ENCODE assay signal across 38 cellular contexts in the genomic region with DNA sequence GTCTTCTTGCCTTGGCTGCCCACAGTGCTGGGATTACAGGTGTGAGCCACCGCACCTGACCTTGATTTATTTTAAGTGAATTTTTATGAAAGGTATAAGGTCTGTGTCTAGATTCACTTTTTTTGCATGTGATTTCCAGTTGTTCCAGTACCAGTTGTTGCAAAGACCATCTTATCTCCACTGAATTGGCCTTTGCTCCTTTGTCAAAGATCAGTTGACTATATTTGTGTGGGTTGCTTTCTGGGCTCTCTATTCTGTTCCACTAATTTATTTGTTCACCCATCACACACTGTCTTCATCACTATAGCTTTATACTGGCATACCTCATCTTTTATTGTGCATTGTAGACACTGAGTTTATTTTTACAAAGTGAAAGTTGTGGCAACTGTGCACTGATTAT.
"Had no signal": no experiment of that assay in that cellular context is flagged by ENCODE, and none has a peak within 500 bp of the region (broad histone marks: within the 10 kb centered on the region; RNA-seq: fewer than 3 reads in every experiment).

No MANE protein-coding gene starts in this region.

- H3K4me1 ChIP-seq: ascending aorta had no signal

- FAIRE-seq: bronchial epithelial cell, TTC549 had no signal

- H3K9me3 ChIP-seq: ascending aorta had no signal

- H3K27ac ChIP-seq: ascending aorta, cardiac muscle cell, VCaP had no signal

- H3K27ac Mint-ChIP-seq: activated B cell treated with CpG ODN at 0.5 μM for 24 hours; activated CD4-positive, alpha-beta memory T cell treated with anti-CD3 and anti-CD28 coated beads, Interleukin-2, amount 10 ng/mL, durations not matched to agents 7 days and 5 days; activated CD4-positive, alpha-beta T cell treated with anti-CD3 and anti-CD28 coated beads, Interleukin-2, amount 10 ng/mL, durations not matched to agents 24 days and 14 days; activated CD8-positive, alpha-beta memory T cell treated with anti-CD3 and anti-CD28 coated beads, Interleukin-2, amount 10 ng/mL, durations not matched to agents 7 days and 5 days; activated CD8-positive, alpha-beta T cell treated with anti-CD3 and anti-CD28 coated beads, Interleukin-2, amount 10 ng/mL, durations not matched to agents 7 days and 5 days; activated naive CD4-positive, alpha-beta T cell treated with anti-CD3 and anti-CD28 coated beads, Interleukin-2, amount 10 ng/mL, durations not matched to agents 7 days and 5 days; activated naive CD4-positive, alpha-beta T cell treated with anti-CD3 and anti-CD28 coated beads, Interleukin-2, amount 50 U/mL, for 24 hours; activated naive CD8-positive, alpha-beta T cell; activated naive CD8-positive, alpha-beta T cell treated with anti-CD3 and anti-CD28 coated beads, Interleukin-2, amount 10 ng/mL, durations not matched to agents 7 days and 5 days; activated naive CD8-positive, alpha-beta T cell treated with anti-CD3 and anti-CD28 coated beads, Interleukin-2, amount 50 U/mL, for 24 hours; activated T-cell treated with anti-CD3 and anti-CD28 coated beads, Interleukin-2, amount 50 U/mL, for 24 hours; activated T-helper 2 cell treated with anti-CD3 and anti-CD28 coated beads, Interferon-gamma antibody, Interleukin-2, Interleukin-4, amounts not matched to agents 10 μg/mL and 5 μg/mL and 100 μg/mL, durations not matched to agents 14 hours and 24 hours and 36 hours; brain; T-helper 1 cell treated with Interleukin-12 subunit alpha and Interleukin-12 subunit beta and Interleukin-4 antibody, amounts not matched to agents 30 μg/mL and 1 μg/mL, for 36 hours; T-helper 2 cell treated with Interferon-gamma antibody and Interleukin-4, amounts not matched to agents 5 μg/mL and 100 μg/mL, for 36 hours had no signal

- H3K27me3 ChIP-seq: ascending aorta, cardiac muscle cell had no signal

- H3K4me3 ChIP-seq: ascending aorta, cardiac muscle cell had no signal

- H3K36me3 ChIP-seq: ascending aorta, cardiac muscle cell had no signal

- H3K36me3 Mint-ChIP-seq: activated CD8-positive, alpha-beta memory T cell treated with anti-CD3 and anti-CD28 coated beads, Interleukin-2, amount 10 ng/mL, durations not matched to agents 7 days and 5 days; activated naive CD4-positive, alpha-beta T cell treated with anti-CD3 and anti-CD28 coated beads, Interleukin-2, amount 10 ng/mL, durations not matched to agents 7 days and 5 days had no signal

- H3K4me3 Mint-ChIP-seq: activated B cell treated with CpG ODN at 0.5 μM for 24 hours; activated CD4-positive, alpha-beta memory T cell treated with anti-CD3 and anti-CD28 coated beads, Interleukin-2, amount 10 ng/mL, durations not matched to agents 7 days and 5 days; activated CD4-positive, alpha-beta T cell treated with anti-CD3 and anti-CD28 coated beads, Interleukin-2, amount 10 ng/mL, durations not matched to agents 24 days and 14 days; activated CD8-positive, alpha-beta memory T cell treated with anti-CD3 and anti-CD28 coated beads, Interleukin-2, amount 10 ng/mL, durations not matched to agents 7 days and 5 days; activated CD8-positive, alpha-beta T cell treated with anti-CD3 and anti-CD28 coated beads, Interleukin-2, amount 10 ng/mL, durations not matched to agents 7 days and 5 days; activated naive CD4-positive, alpha-beta T cell treated with anti-CD3 and anti-CD28 coated beads, Interleukin-2, amount 10 ng/mL, durations not matched to agents 7 days and 5 days; activated naive CD4-positive, alpha-beta T cell treated with anti-CD3 and anti-CD28 coated beads, Interleukin-2, amount 50 U/mL, for 24 hours; activated naive CD8-positive, alpha-beta T cell; activated naive CD8-positive, alpha-beta T cell treated with anti-CD3 and anti-CD28 coated beads, Interleukin-2, amount 10 ng/mL, durations not matched to agents 7 days and 5 days; activated naive CD8-positive, alpha-beta T cell treated with anti-CD3 and anti-CD28 coated beads, Interleukin-2, amount 50 U/mL, for 24 hours; activated T-cell treated with anti-CD3 and anti-CD28 coated beads, Interleukin-2, amount 50 U/mL, for 24 hours; brain; central memory CD8-positive, alpha-beta T cell; T-helper 1 cell treated with Interleukin-12 subunit alpha and Interleukin-12 subunit beta and Interleukin-4 antibody, amounts not matched to agents 30 μg/mL and 1 μg/mL, for 36 hours; T-helper 2 cell treated with Interferon-gamma antibody and Interleukin-4, amounts not matched to agents 5 μg/mL and 100 μg/mL, for 36 hours had no signal

- ATAC-seq: activated CD8-positive, alpha-beta memory T cell treated with anti-CD3 and anti-CD28 coated beads, Interleukin-2, amount 10 ng/mL, durations not matched to agents 7 days and 5 days; activated CD8-positive, alpha-beta T cell treated with anti-CD3 and anti-CD28 coated beads, Interleukin-2, amount 10 ng/mL, durations not matched to agents 7 days and 5 days; activated naive CD8-positive, alpha-beta T cell treated with anti-CD3 and anti-CD28 coated beads, Interleukin-2, amount 50 U/mL, for 24 hours had no signal

- H3K4me1 Mint-ChIP-seq: activated B cell treated with CpG ODN at 0.5 μM for 24 hours; activated CD4-positive, alpha-beta memory T cell treated with anti-CD3 and anti-CD28 coated beads, Interleukin-2, amount 10 ng/mL, durations not matched to agents 7 days and 5 days; activated CD4-positive, alpha-beta T cell treated with anti-CD3 and anti-CD28 coated beads, Interleukin-2, amount 10 ng/mL, durations not matched to agents 24 days and 14 days; activated CD8-positive, alpha-beta memory T cell treated with anti-CD3 and anti-CD28 coated beads, Interleukin-2, amount 10 ng/mL, durations not matched to agents 7 days and 5 days; activated naive CD4-positive, alpha-beta T cell treated with anti-CD3 and anti-CD28 coated beads, Interleukin-2, amount 10 ng/mL, durations not matched to agents 7 days and 5 days; activated naive CD8-positive, alpha-beta T cell treated with anti-CD3 and anti-CD28 coated beads, Interleukin-2, amount 50 U/mL, for 24 hours; central memory CD8-positive, alpha-beta T cell had no signal

- H3K27me3 Mint-ChIP-seq: activated B cell treated with CpG ODN at 0.5 μM for 24 hours; activated CD4-positive, alpha-beta T cell treated with anti-CD3 and anti-CD28 coated beads, Interleukin-2, amount 10 ng/mL, durations not matched to agents 24 days and 14 days; activated CD8-positive, alpha-beta memory T cell treated with anti-CD3 and anti-CD28 coated beads, Interleukin-2, amount 10 ng/mL, durations not matched to agents 7 days and 5 days; activated naive CD4-positive, alpha-beta T cell treated with anti-CD3 and anti-CD28 coated beads, Interleukin-2, amount 10 ng/mL, durations not matched to agents 7 days and 5 days; activated naive CD4-positive, alpha-beta T cell treated with anti-CD3 and anti-CD28 coated beads, Interleukin-2, amount 50 U/mL, for 24 hours; activated naive CD8-positive, alpha-beta T cell; activated naive CD8-positive, alpha-beta T cell treated with anti-CD3 and anti-CD28 coated beads, Interleukin-2, amount 10 ng/mL, durations not matched to agents 7 days and 5 days; activated naive CD8-positive, alpha-beta T cell treated with anti-CD3 and anti-CD28 coated beads, Interleukin-2, amount 50 U/mL, for 24 hours; activated T-cell treated with anti-CD3 and anti-CD28 coated beads, Interleukin-2, amount 50 U/mL, for 24 hours; brain; central memory CD8-positive, alpha-beta T cell had no signal

- H3K9me3 Mint-ChIP-seq: activated CD4-positive, alpha-beta memory T cell treated with anti-CD3 and anti-CD28 coated beads, Interleukin-2, amount 10 ng/mL, durations not matched to agents 7 days and 5 days; activated CD4-positive, alpha-beta T cell treated with anti-CD3 and anti-CD28 coated beads, Interleukin-2, amount 10 ng/mL, durations not matched to agents 24 days and 14 days; activated naive CD4-positive, alpha-beta T cell treated with anti-CD3 and anti-CD28 coated beads, Interleukin-2, amount 10 ng/mL, durations not matched to agents 7 days and 5 days; activated naive CD4-positive, alpha-beta T cell treated with anti-CD3 and anti-CD28 coated beads, Interleukin-2, amount 50 U/mL, for 24 hours; activated naive CD8-positive, alpha-beta T cell treated with anti-CD3 and anti-CD28 coated beads, Interleukin-2, amount 10 ng/mL, durations not matched to agents 7 days and 5 days; activated naive CD8-positive, alpha-beta T cell treated with anti-CD3 and anti-CD28 coated beads, Interleukin-2, amount 50 U/mL, for 24 hours; activated T-cell treated with anti-CD3 and anti-CD28 coated beads, Interleukin-2, amount 50 U/mL, for 24 hours; activated T-helper 2 cell treated with anti-CD3 and anti-CD28 coated beads, Interferon-gamma antibody, Interleukin-2, Interleukin-4, amounts not matched to agents 10 μg/mL and 5 μg/mL and 100 μg/mL, durations not matched to agents 14 hours and 24 hours and 36 hours; central memory CD8-positive, alpha-beta T cell; T-helper 1 cell treated with Interleukin-12 subunit alpha and Interleukin-12 subunit beta and Interleukin-4 antibody, amounts not matched to agents 30 μg/mL and 1 μg/mL, for 36 hours; T-helper 2 cell treated with Interferon-gamma antibody and Interleukin-4, amounts not matched to agents 5 μg/mL and 100 μg/mL, for 36 hours had no signal

- DNase-seq: activated B cell treated with CpG ODN at 0.5 μM for 24 hours; activated CD4-positive, alpha-beta memory T cell treated with anti-CD3 and anti-CD28 coated beads, Interleukin-2, amount 10 ng/mL, durations not matched to agents 7 days and 5 days; activated CD4-positive, alpha-beta T cell treated with anti-CD3 and anti-CD28 coated beads for 4 hours; activated CD4-positive, alpha-beta T cell treated with anti-CD3 and anti-CD28 coated beads, Interleukin-2, amount 10 ng/mL, durations not matched to agents 24 days and 14 days; activated CD4-positive, alpha-beta T cell treated with anti-CD3 and anti-CD28 coated beads, Interleukin-2, amount 50 U/mL, for 1 hour; activated CD4-positive, alpha-beta T cell treated with anti-CD3 and anti-CD28 coated beads, Interleukin-2, amount 50 U/mL, for 48 hours; activated CD4-positive, CD25-positive, alpha-beta regulatory T cell treated with anti-CD3 and anti-CD28 coated beads, Interleukin-2, amount 50 U/mL, for 72 hours; activated CD8-positive, alpha-beta memory T cell treated with anti-CD3 and anti-CD28 coated beads for 24 hours; activated CD8-positive, alpha-beta memory T cell treated with anti-CD3 and anti-CD28 coated beads, Interleukin-2, amount 10 ng/mL, durations not matched to agents 7 days and 5 days; activated CD8-positive, alpha-beta memory T cell treated with anti-CD3 and anti-CD28 coated beads, Interleukin-2, amount 50 U/mL, for 48 hours; activated CD8-positive, alpha-beta T cell treated with anti-CD3 and anti-CD28 coated beads, Interleukin-2, amount 10 ng/mL, durations not matched to agents 7 days and 5 days; activated effector memory CD4-positive, alpha-beta T cell treated with Interleukin-2 at 50 U/mL for 16 hours; activated gamma-delta T cell; activated naive CD4-positive, alpha-beta T cell treated with anti-CD3 and anti-CD28 coated beads, Interleukin-2, amount 10 ng/mL, durations not matched to agents 7 days and 5 days; activated naive CD4-positive, alpha-beta T cell treated with Interleukin-2 at 50 U/mL for 16 hours; activated naive CD8-positive, alpha-beta T cell treated with anti-CD3 and anti-CD28 coated beads, Interleukin-2, amount 10 ng/mL, durations not matched to agents 7 days and 5 days; activated naive CD8-positive, alpha-beta T cell treated with anti-CD3 and anti-CD28 coated beads, Interleukin-2, amount 50 U/mL, for 24 hours; activated T-cell treated with anti-CD3 and anti-CD28 coated beads, Interleukin-2, amount 50 U/mL, for 24 hours; activated T-cell treated with anti-CD3 and anti-CD28 coated beads, Interleukin-2, amount 50 U/mL, for 48 hours; amygdala; anterior cingulate cortex; caudate nucleus; cerebellar nuclear complex; T-helper 1 cell; T-helper 2 cell; T-helper 9 cell had no signal
